ENCODE assay signal across 14 cellular contexts in the genomic region with DNA sequence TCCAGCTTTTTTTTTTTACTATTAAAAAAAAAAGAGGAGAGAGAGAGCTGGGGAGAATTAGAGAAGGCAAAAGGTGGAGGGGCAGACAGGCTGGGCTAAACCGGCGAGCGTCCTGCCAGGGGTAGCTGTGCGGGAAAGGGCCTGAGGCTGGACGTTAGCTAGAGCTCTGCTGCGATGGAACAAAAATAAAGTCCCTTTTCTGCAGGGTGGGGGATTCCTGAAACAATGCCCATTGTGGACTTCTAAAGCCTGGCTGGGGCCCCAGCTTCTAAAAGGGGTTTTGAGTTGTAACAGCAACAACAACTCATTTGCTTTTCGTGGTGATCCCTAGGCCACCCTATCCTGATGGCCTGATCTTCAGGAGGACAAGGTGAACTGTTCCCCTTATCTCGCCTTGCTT.
DNase-seq lines count a peak whose midpoint lies in the region; ATAC-seq and TF ChIP-seq lines count a peak whose summit lies in the region.
"Had no signal": no experiment of that assay in that cellular context is flagged by ENCODE, and none has a peak within 500 bp of the region (broad histone marks: within the 10 kb centered on the region; RNA-seq: fewer than 3 reads in every experiment).

No MANE protein-coding gene starts in this region.

- H2AFZ ChIP-seq in hepatocyte (peak overlapping the region; percentile 37), neuronal stem cell (ENCODE audit: low read length) (peak overlapping the region; percentile 3), GM23248 (no peak overlapping the region)

- H3K4me3 Mint-ChIP-seq in CD4-positive, alpha-beta T cell, result no peak overlapping the region
- H3K4me3 Mint-ChIP-seq: H9 had no signal

- no peak overlapping the region for H4K91ac ChIP-seq in neuronal stem cell (ENCODE audit: low read depth, low read length, poor library complexity)

- in situ Hi-C loops in GM23248 (cut with MboI), result no loop called here

- no peak overlapping the region for H3K18ac ChIP-seq in neuronal stem cell (ENCODE audit: low read length)

- H3K14ac ChIP-seq in neuronal stem cell (ENCODE audit: low read length), result no peak overlapping the region

- TF ChIP-seq POLR2A in vagina (IDR thresholded peaks at IDR 0.05) (no peak), gastroesophageal sphincter (IDR thresholded peaks at IDR 0.05) (no peak)

- no peak for TF ChIP-seq EP300 in gastroesophageal sphincter (IDR thresholded peaks at IDR 0.05)

- H2BK15ac ChIP-seq in neuronal stem cell (ENCODE audit: low read length), result no peak overlapping the region

- H3K36me3 Mint-ChIP-seq in CD4-positive, alpha-beta T cell (ENCODE audit: low read depth), result no peaks in the 10 kb centered on the region

- no peak overlapping the region for H3K4ac ChIP-seq in neuronal stem cell (ENCODE audit: low read length)

- H3K23ac ChIP-seq in neuronal stem cell (ENCODE audit: low read depth, low read length, poor library complexity), result no peak overlapping the region

- H3K36me3 ChIP-seq in hepatocyte (replicated peaks; ENCODE audit: insufficient read depth, low read depth), result no peaks in the 10 kb centered on the region
- H3K36me3 ChIP-seq in neuronal stem cell (replicated peaks in 1 of 2; ENCODE audit: control insufficient read depth in 2 of 2, insufficient read depth in 2 of 2, low read length in 2 of 2), result no peaks in the 10 kb centered on the region
- no peaks in the 10 kb centered on the region for H3K36me3 ChIP-seq in vagina
- H3K36me3 ChIP-seq in gastroesophageal sphincter, result no peaks in the 10 kb centered on the region
- H3K36me3 ChIP-seq in GM23248 (ENCODE audit: low read depth), result no peaks in the 10 kb centered on the region

- no peak overlapping the region for H2AK5ac ChIP-seq in neuronal stem cell (ENCODE audit: low read depth, low read length)

- no peak overlapping the region for H2BK12ac ChIP-seq in neuronal stem cell (ENCODE audit: low read length)

- H2BK5ac ChIP-seq in neuronal stem cell (ENCODE audit: low read length), result peak overlapping the region; percentile 7

- H3F3A ChIP-seq in GM23248 (ENCODE audit: insufficient read depth), result no peaks in the 10 kb centered on the region

- no peak overlapping the region for H3K9ac ChIP-seq in neuronal stem cell (ENCODE audit: low read depth, low read length, poor library complexity)
- no peak overlapping the region for H3K9ac ChIP-seq in GM23248
- H3K9ac ChIP-seq: BLaER1 had no signal

- H3K79me2 ChIP-seq in hepatocyte, result no peaks in the 10 kb centered on the region
- H3K79me2 ChIP-seq in GM23248 (ENCODE audit: insufficient read depth), result no peaks in the 10 kb centered on the region

- no peak overlapping the region for H4K8ac ChIP-seq in neuronal stem cell (ENCODE audit: low read depth, low read length)

- no peaks in the 10 kb centered on the region for H3K9me3 ChIP-seq in CD4-positive, alpha-beta T cell (ENCODE audit: control insufficient read depth, low read length)
- H3K9me3 ChIP-seq in hepatocyte (ENCODE audit: low read depth) (no peaks in the 10 kb centered on the region), neuronal stem cell (replicated peaks in 1 of 2; ENCODE audit: control insufficient read depth in 2 of 2, insufficient read depth in 1 of 2, low read depth in 1 of 2, low read length in 2 of 2) (peaks cover 0 to 2% of the 10 kb centered on the region in 2 donors), vagina (no peaks in the 10 kb centered on the region), gastroesophageal sphincter (peaks cover 0 to 3% (median 0%) of the 10 kb centered on the region in 3 donors), GM23248 (ENCODE audit: low read depth) (no peaks in the 10 kb centered on the region)

- POLR2A ChIA-PET in CD4-positive, alpha-beta T cell (lab: Charles Lee), result no interaction called here

- no peak overlapping the region for H3K4me2 ChIP-seq in hepatocyte
- no peak overlapping the region for H3K4me2 ChIP-seq in neuronal stem cell (ENCODE audit: insufficient read depth, low read length, poor library complexity, severe bottlenecking)
- H3K4me2 ChIP-seq in GM23248 (ENCODE audit: unreplicated experiment), result no peak overlapping the region
- H3K4me2 ChIP-seq: BLaER1 had no signal

- ATAC-seq in CD4-positive, alpha-beta T cell (ENCODE audit: poor library complexity), result no peak
- ATAC-seq in gastroesophageal sphincter, result no peak

- CTCF ChIA-PET in CD4-positive, alpha-beta T cell (lab: Charles Lee), result no interaction called here

- H3K27me3 ChIP-seq in CD4-positive, alpha-beta T cell (ENCODE audit: control insufficient read depth, insufficient read depth, low read length), result no peaks in the 10 kb centered on the region
- H3K27me3 ChIP-seq in hepatocyte (no peaks in the 10 kb centered on the region), neuronal stem cell (ENCODE audit: control insufficient read depth in 3 of 3, insufficient read depth in 3 of 3, low read depth in 1 of 3, low read length in 3 of 3) (no peaks in the 10 kb centered on the region), vagina (no peaks in the 10 kb centered on the region), gastroesophageal sphincter (no peaks in the 10 kb centered on the region), GM23248 (replicated peaks; ENCODE audit: insufficient read depth) (no peaks in the 10 kb centered on the region)
- H3K27me3 ChIP-seq: BLaER1 had no signal

- H3K9me2 ChIP-seq in hepatocyte (replicated peaks; ENCODE audit: insufficient read depth) (no peaks in the 10 kb centered on the region), GM23248 (ENCODE audit: insufficient read depth) (no peaks in the 10 kb centered on the region)

- H3K27me3 Mint-ChIP-seq in CD4-positive, alpha-beta T cell, result no peaks in the 10 kb centered on the region

- H4K20me1 ChIP-seq in hepatocyte (ENCODE audit: insufficient read depth, poor library complexity, severe bottlenecking), result no peaks in the 10 kb centered on the region
- no peaks in the 10 kb centered on the region for H4K20me1 ChIP-seq in GM23248 (ENCODE audit: insufficient read depth)
- H4K20me1 ChIP-seq: BLaER1 had no signal

- whole genome bisulfite sequencing in hepatocyte (ENCODE audit: low lambda C conversion rate, missing lambda C conversion rate), result 79% methylated on average over 7 of the region's 8 CpGs
- no CpG with 5 or more reads among the region's 8 CpGs for WGBS in neuronal stem cell (ENCODE audit: extremely low coverage in 2 of 2, insufficient read length in 2 of 2, insufficient replicate concordance in 1 of 2), 2 donors
- WGBS in gastroesophageal sphincter (ENCODE audit: low coverage in 1 of 2), 2 donors, result 67 to 74% methylated on average over 2 of the region's 8 CpGs
- 91 to 94% methylated on average over 7 to 8 of the region's 8 CpGs for whole genome bisulfite sequencing in GM23248 (ENCODE audit: low coverage in 1 of 2, low lambda C conversion rate in 2 of 2, missing lambda C conversion rate in 2 of 2), 2 experiments

- H3K4me1 ChIP-seq in hepatocyte (ENCODE audit: insufficient read depth) (peaks cover 13% of the 10 kb centered on the region), neuronal stem cell (ENCODE audit: control insufficient read depth in 2 of 2, insufficient read depth in 1 of 2, low read depth in 1 of 2, low read length in 2 of 2) (peaks cover 0 to 5% of the 10 kb centered on the region in 2 donors), vagina (no peaks in the 10 kb centered on the region), gastroesophageal sphincter (no peaks in the 10 kb centered on the region), GM23248 (ENCODE audit: insufficient read depth) (no peaks in the 10 kb centered on the region)

- no peak overlapping the region for H2BK120ac ChIP-seq in neuronal stem cell (ENCODE audit: low read depth, low read length)

- no peaks in the 10 kb centered on the region for H3K9me3 Mint-ChIP-seq in CD4-positive, alpha-beta T cell
- H3K9me3 Mint-ChIP-seq: H9 had no signal

- no peaks in the 10 kb centered on the region for H3K79me1 ChIP-seq in neuronal stem cell (ENCODE audit: low read depth, low read length)

- peak overlapping the region; percentile 40 for H3K27ac Mint-ChIP-seq in CD4-positive, alpha-beta T cell
- H3K27ac Mint-ChIP-seq: H9 had no signal

- intact Hi-C loops in CD4-positive, alpha-beta T cell (cut with DNase I, micrococcal nuclease), result no loop called here
- intact Hi-C loops in vagina (cut with DNase I), result no loop called here

- no peak for DNase-seq in CD4-positive, alpha-beta T cell
- DNase-seq in dermis blood vessel endothelial cell (peak; percentile 26), hepatocyte (ENCODE audit: low spot score) (no peak), neuronal stem cell (ENCODE audit: low spot score) (no peak), vagina (ENCODE audit: extremely low spot score in 2 of 2) (no peak), GM23248 (no peak)
- DNase-seq: 8988T, AML-193, DMS79, EL, GDM1, H9 had no signal

- no peak for TF ChIP-seq CTCF in CD4-positive, alpha-beta T cell (IDR thresholded peaks at IDR 0.05)
- TF ChIP-seq CTCF in hepatocyte (IDR thresholded peaks at IDR 0.05; ENCODE audit: poor library complexity) (no peak), vagina (IDR thresholded peaks at IDR 0.05) (no peak), gastroesophageal sphincter (IDR thresholded peaks at IDR 0.05) (no peak)

- H3K4me1 Mint-ChIP-seq in CD4-positive, alpha-beta T cell (ENCODE audit: low read depth), result peaks cover 26% of the 10 kb centered on the region

- H3K4me3 ChIP-seq in hepatocyte, result no peak overlapping the region
- H3K4me3 ChIP-seq in neuronal stem cell (ENCODE audit: low read length in 2 of 2), result no peak overlapping the region
- H3K4me3 ChIP-seq in vagina, result no peak overlapping the region
- H3K4me3 ChIP-seq in gastroesophageal sphincter, result no peak overlapping the region
- no peak overlapping the region for H3K4me3 ChIP-seq in GM23248
- H3K4me3 ChIP-seq: BLaER1 had no signal

- no peak overlapping the region for H3K27ac ChIP-seq in CD4-positive, alpha-beta T cell (ENCODE audit: low read depth, low read length)
- H3K27ac ChIP-seq in hepatocyte, result peak overlapping the region; percentile 85
- no peak overlapping the region for H3K27ac ChIP-seq in neuronal stem cell (replicated peaks; ENCODE audit: low read length)
- H3K27ac ChIP-seq in vagina, result no peak overlapping the region
- no peak overlapping the region for H3K27ac ChIP-seq in gastroesophageal sphincter
- no peak overlapping the region for H3K27ac ChIP-seq in GM23248
- H3K27ac ChIP-seq: BLaER1 had no signal
